ENCODE assay signal across 26 cellular contexts in the genomic region with DNA sequence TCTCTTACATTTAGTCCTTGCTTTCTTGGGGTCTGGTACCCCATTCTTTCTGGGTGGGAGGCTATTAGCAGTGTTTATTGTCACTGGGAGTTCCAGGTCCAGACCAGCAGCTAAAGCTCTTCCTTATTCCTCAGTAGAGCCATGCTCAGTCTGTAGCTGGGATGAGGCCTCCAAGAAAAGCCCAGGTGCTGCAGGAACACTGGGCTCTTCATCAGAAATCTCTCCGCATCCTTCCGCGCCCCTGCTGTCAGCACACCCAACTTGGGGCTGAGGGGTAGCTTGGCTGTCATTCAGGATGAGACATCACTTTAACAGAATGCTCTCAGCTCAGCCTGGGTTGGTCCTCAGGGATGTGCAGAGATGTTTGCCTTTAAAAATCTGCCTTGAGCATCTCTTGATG.
"Had no signal": no experiment of that assay in that cellular context is flagged by ENCODE, and none has a peak within 500 bp of the region (broad histone marks: within the 10 kb centered on the region; RNA-seq: fewer than 3 reads in every experiment).

No MANE protein-coding gene starts in this region.

- H3K4me3 ChIP-seq: left ventricle myocardium inferior, lung, mucosa of descending colon, ovary, right atrium auricular region, right lobe of liver, smooth muscle cell, stomach, suprapubic skin, thoracic aorta, tibial artery, upper lobe of right lung had no signal

- H3K4me3 Mint-ChIP-seq: memory B cell; naive thymus-derived CD4-positive, alpha-beta T cell; natural killer cell treated with Interleukin-12 subunit alpha and Interleukin-12 subunit beta and Interleukin-15 and Interleukin-18, amount 100 ng/mL, for 72 hours; stimulated activated memory B cell treated with anti-CD40 and anti-IgM and Interleukin-4, amounts not matched to agents 10 μg/mL and 1 μg/mL and 100 μg/mL, for 72 hours had no signal

- H3K36me3 Mint-ChIP-seq: memory B cell; natural killer cell treated with Interleukin-12 subunit alpha and Interleukin-12 subunit beta and Interleukin-15 and Interleukin-18, amount 100 ng/mL, for 72 hours; stimulated activated memory B cell treated with anti-CD40 and anti-IgM and Interleukin-4, amounts not matched to agents 10 μg/mL and 1 μg/mL and 100 μg/mL, for 72 hours had no signal

- H3K27me3 ChIP-seq: ovary, right atrium auricular region, right lobe of liver had no signal

- H3K27ac Mint-ChIP-seq: memory B cell; natural killer cell treated with Interleukin-12 subunit alpha and Interleukin-12 subunit beta and Interleukin-15 and Interleukin-18, amount 100 ng/mL, for 72 hours; progenitor cell of endocrine pancreas; stimulated activated memory B cell treated with anti-CD40 and anti-IgM and Interleukin-4, amounts not matched to agents 10 μg/mL and 1 μg/mL and 100 μg/mL, for 72 hours had no signal

- FAIRE-seq: urothelium cell line had no signal

- H3K4me1 ChIP-seq: right atrium auricular region, right lobe of liver, tibial artery, upper lobe of right lung had no signal

- H3K27me3 Mint-ChIP-seq: naive thymus-derived CD4-positive, alpha-beta T cell; stimulated activated memory B cell treated with anti-CD40 and anti-IgM and Interleukin-4, amounts not matched to agents 10 μg/mL and 1 μg/mL and 100 μg/mL, for 72 hours had no signal

- H3K9me3 ChIP-seq: left ventricle myocardium inferior, mucosa of descending colon, ovary, right atrium auricular region, right lobe of liver, stomach, suprapubic skin, thoracic aorta, tibial artery, upper lobe of right lung had no signal

- DNase-seq: islet precursor cell; left ventricle myocardium inferior; midbrain; mucosa of descending colon; naive thymus-derived CD4-positive, alpha-beta T cell; ovary; right lobe of liver; stimulated activated CD4-positive, alpha-beta T cell treated with anti-CD3 and anti-CD28 coated beads, Interleukin-1b, Interleukin-23, amount 100 ng/mL, for 48 hours; stimulated activated CD4-positive, alpha-beta T cell treated with anti-CD3 and anti-CD28 coated beads, Interleukin-2, amount 100 ng/mL, for 48 hours; stimulated activated CD4-positive, alpha-beta T cell treated with anti-CD3 and anti-CD28 coated beads, Interleukin-4, amount 100 ng/mL, for 4 hours; stimulated activated CD8-positive, alpha-beta memory T cell treated with anti-CD3 and anti-CD28 coated beads, Interleukin-4, amount 100 ng/mL, for 48 hours; stimulated activated naive CD8-positive, alpha-beta T cell treated with anti-CD3 and anti-CD28 coated beads, Interleukin-15, Interleukin-2, amounts not matched to agents 100 U/mL and 50 U/mL, for 24 hours; stomach; tibial artery; trophoblast cell; upper lobe of right lung had no signal

- ATAC-seq: mucosa of descending colon; naive thymus-derived CD4-positive, alpha-beta T cell; right lobe of liver; stimulated activated naive CD8-positive, alpha-beta T cell treated with anti-CD3 and anti-CD28 coated beads, Interleukin-15, Interleukin-2, amounts not matched to agents 100 U/mL and 50 U/mL, for 24 hours; upper lobe of right lung had no signal

- H3K27ac ChIP-seq: left ventricle myocardium inferior, ovary, right atrium auricular region, right lobe of liver, stomach, suprapubic skin, thoracic aorta, tibial artery, upper lobe of right lung had no signal

- H3K9me3 Mint-ChIP-seq: memory B cell; naive thymus-derived CD4-positive, alpha-beta T cell; natural killer cell treated with Interleukin-12 subunit alpha and Interleukin-12 subunit beta and Interleukin-15 and Interleukin-18, amount 100 ng/mL, for 72 hours; stimulated activated memory B cell treated with anti-CD40 and anti-IgM and Interleukin-4, amounts not matched to agents 10 μg/mL and 1 μg/mL and 100 μg/mL, for 72 hours had no signal

- H3K4me1 Mint-ChIP-seq: memory B cell; stimulated activated memory B cell treated with anti-CD40 and anti-IgM and Interleukin-4, amounts not matched to agents 10 μg/mL and 1 μg/mL and 100 μg/mL, for 72 hours had no signal

- H3K36me3 ChIP-seq: left ventricle myocardium inferior, ovary, right atrium auricular region, right lobe of liver, stomach, suprapubic skin, thoracic aorta, tibial artery, upper lobe of right lung had no signal

- H3K4me2 ChIP-seq: smooth muscle cell had no signal
